Comparison of ENCODE assay signal across 15 cellular contexts in genomic region chr2:55876425-55877084, GRCh38. TPM values are rescaled to one million over a fixed set of nuclear protein-coding genes. Genes with fewer than 3 reads are reported as not detected.
"Had no signal": no experiment of that assay in that cellular context is flagged by ENCODE, and none has a peak within 500 bp of the region (broad histone marks: within the 10 kb centered on the region; RNA-seq: fewer than 3 reads in every experiment).

No MANE protein-coding gene starts in this region.

- H3K4me3 ChIP-seq: lung, neural progenitor cell, suprapubic skin had no signal

- H3K9me3 ChIP-seq: suprapubic skin had no signal

- H3K27ac ChIP-seq: neural progenitor cell, parathyroid adenoma, suprapubic skin had no signal

- DNase-seq: activated B cell treated with CpG ODN at 0.5 μM for 24 hours; activated CD4-positive, alpha-beta T cell treated with anti-CD3 and anti-CD28 coated beads for 48 hours; activated CD8-positive, alpha-beta T cell treated with anti-CD3 and anti-CD28 coated beads for 36 hours; activated effector memory CD4-positive, alpha-beta T cell treated with Interleukin-2 at 50 U/mL for 16 hours; activated T-cell treated with anti-CD3 and anti-CD28 coated beads, Interleukin-2, amount 50 U/mL, for 4 hours; effector memory CD4-positive, alpha-beta T cell; left colon; midbrain; stimulated activated CD4-positive, alpha-beta T cell treated with anti-CD3 and anti-CD28 coated beads, Interleukin-4, amount 100 ng/mL, for 24 hours; stimulated activated naive CD4-positive, alpha-beta T cell treated with Interleukin-2 at 50 U/mL for 16 hours; T-helper 17 cell had no signal

- H3K9ac ChIP-seq: neural progenitor cell, parathyroid adenoma had no signal

- H3K79me2 ChIP-seq: parathyroid adenoma had no signal

- H3K4me2 ChIP-seq: neural progenitor cell had no signal

- H2AFZ ChIP-seq: neural progenitor cell, parathyroid adenoma had no signal

- H3K27me3 ChIP-seq: neural progenitor cell, suprapubic skin had no signal

- H3K36me3 ChIP-seq: neural progenitor cell had no signal

- ATAC-seq: activated CD8-positive, alpha-beta T cell treated with anti-CD3 and anti-CD28 coated beads for 36 hours; activated T-cell treated with anti-CD3 and anti-CD28 coated beads, Interleukin-2, amount 50 U/mL, for 4 hours; left colon; T-helper 17 cell had no signal

- H3K4me1 ChIP-seq: neural progenitor cell, parathyroid adenoma, suprapubic skin had no signal

RNA-seq across cellular contexts. Expression of gene EFEMP1, which starts 47.0 kb away (rescaled TPM):
- total RNA-seq: activated B cell treated with CpG ODN at 0.5 μM for 24 hours; activated CD8-positive, alpha-beta T cell treated with anti-CD3 and anti-CD28 coated beads for 36 hours; T-helper 17 cell had no signal
